In genomic region chr1:20589331-20590312, GRCh38 we compare ENCODE assay signal across 9 cellular contexts. TPM values are rescaled to one million over a fixed set of nuclear protein-coding genes. Genes with fewer than 3 reads are reported as not detected.
A peak's percentile ranks its signal among the peaks of the same experiment; 100 is the strongest.
DNase-seq lines count a peak whose midpoint lies in the region; ATAC-seq and TF ChIP-seq lines count a peak whose summit lies in the region.
"Had no signal": no experiment of that assay in that cellular context is flagged by ENCODE, and none has a peak within 500 bp of the region (broad histone marks: within the 10 kb centered on the region; RNA-seq: fewer than 3 reads in every experiment).

No MANE protein-coding gene starts in this region.

- in situ Hi-C loops in GM13977 (cut with MboI; ENCODE audit: low pct_unique_long_range_greater_than_20kb, low sequenced_read_pairs, unreplicated experiment): no loop called here

- H3K9me3 ChIP-seq in duodenal mucosa (ENCODE audit: control insufficient read depth in 1 of 2, low read length in 2 of 2): no peaks in the 10 kb centered on the region
- H3K9me3 ChIP-seq in upper lobe of right lung: no peaks in the 10 kb centered on the region

- H3K4me1 ChIP-seq in duodenal mucosa (ENCODE audit: control insufficient read depth in 1 of 2, insufficient read depth in 2 of 2, low read length in 2 of 2) (peaks cover 12 to 14% of the 10 kb centered on the region in 2 donors), upper lobe of right lung (peaks cover 16% of the 10 kb centered on the region)

- DNase-seq in NB4 (ENCODE audit: low read depth) (peak; percentile 48), lower leg skin (ENCODE audit: low spot score in 2 of 2) (no peak), upper lobe of right lung (peak; percentile 80), DMS79 (lab: John Stamatoyannopoulos, UW) (no peak), GM13977 (ENCODE audit: low spot score) (no peak)
- no peak for DNase-seq in stimulated activated CD4-positive, alpha-beta T cell treated with anti-CD3 and anti-CD28 coated beads, Interleukin-1b, Interleukin-23, amount 100 ng/mL, for 48 hours
- DNase-seq: activated B cell treated with CpG ODN at 0.5 μM for 24 hours; effector CD8-positive, alpha-beta T cell had no signal

- WGBS in lower leg skin, 2 donors: 8 to 10% methylated on average over 24 of the region's 24 CpGs

- H3K27me3 ChIP-seq in duodenal mucosa (ENCODE audit: control insufficient read depth in 1 of 2, insufficient read depth in 2 of 2, low read length in 2 of 2) (peaks cover 16 to 28% of the 10 kb centered on the region in 2 donors), upper lobe of right lung (peaks cover 35% of the 10 kb centered on the region)

- H3K9ac ChIP-seq in duodenal mucosa (ENCODE audit: low read depth in 1 of 2, low read length in 2 of 2): peak overlapping the region in 1 of 2 donors; percentile 22

- intact Hi-C loops in lower leg skin (cut with DNase I; ENCODE audit: low total_unique reads) (no loop called here), upper lobe of right lung (cut with DNase I) (no loop called here)

- H3K4me3 ChIP-seq in NB4 (ENCODE audit: low read depth, low read length): peak overlapping the region; percentile 21
- peak overlapping the region; percentile 46 for H3K4me3 ChIP-seq in duodenal mucosa (ENCODE audit: low read depth in 1 of 2, low read length in 2 of 2)
- H3K4me3 ChIP-seq in lower leg skin (ENCODE audit: low read depth, poor library complexity, severe bottlenecking): peak overlapping the region; percentile 13
- peak overlapping the region; percentile 29 for H3K4me3 ChIP-seq in upper lobe of right lung

- H3K27ac ChIP-seq in duodenal mucosa (ENCODE audit: low read depth, low read length) (no peak overlapping the region), upper lobe of right lung (peak overlapping the region; percentile 32)

- no peak for TF ChIP-seq CTCF in NB4 (IDR thresholded peaks at IDR 0.05; ENCODE audit: low read depth, low read length)
- TF ChIP-seq CTCF in lower leg skin (IDR thresholded peaks at IDR 0.05): no peak
- no peak for TF ChIP-seq CTCF in upper lobe of right lung (IDR thresholded peaks at IDR 0.05)
- TF ChIP-seq CTCF in GM13977 (IDR thresholded peaks at IDR 0.05; ENCODE audit: extremely low read depth, insufficient read depth, missing control alignments): no peak

- TF ChIP-seq POLR2A in NB4 (IDR thresholded peaks at IDR 0.05; ENCODE audit: extremely low read depth, insufficient read length) (no peak), lower leg skin (IDR thresholded peaks at IDR 0.05) (no peak)

- H3K36me3 ChIP-seq in duodenal mucosa (ENCODE audit: control insufficient read depth in 1 of 2, insufficient read depth in 2 of 2, low read length in 2 of 2) (no peaks in the 10 kb centered on the region), upper lobe of right lung (no peaks in the 10 kb centered on the region)

- ATAC-seq in upper lobe of right lung: peak; percentile 76

RNA-seq across cellular contexts. Expression of gene CDA, which starts 0.7 kb away (rescaled TPM):
- total RNA-seq in lower leg skin: 10 to 100 TPM in 3 of 4 donors, 1 to 10 TPM in 1; 5.3 to 24.1 (median 18.5) TPM
- 8.8 TPM for total RNA-seq in upper lobe of right lung
- total RNA-seq: activated B cell treated with CpG ODN at 0.5 μM for 24 hours had no signal

RNA-seq across cellular contexts. Expression of gene FAM43B, which starts 37.2 kb away (rescaled TPM):
- total RNA-seq in lower leg skin: under 1 TPM in 2 of 4 donors, not detected in 2; 0.15 to 0.62 TPM
- total RNA-seq in upper lobe of right lung: 0.20 TPM
- total RNA-seq: activated B cell treated with CpG ODN at 0.5 μM for 24 hours had no signal

RNA-seq across cellular contexts. Expression of gene PINK1, which starts 43.6 kb away (rescaled TPM):
- total RNA-seq in lower leg skin (100 to 1,000 TPM; 149 to 173 (median 161) TPM), upper lobe of right lung (62.5 TPM)

Comparison
In these comparisons a context has a peak if more than half of its experiments do, and no peak if none do; other contexts are left out.
1. DNase-seq: peak in NB4 (single experiment) and upper lobe of right lung (single experiment); none in lower leg skin (0 of 2), stimulated activated CD4-positive, alpha-beta T cell treated with anti-CD3 and anti-CD28 coated beads, Interleukin-1b, Interleukin-23, amount 100 ng/mL, for 48 hours (single experiment), DMS79 (single experiment) and GM13977 (single experiment).
2. Peak in every context shown above with its lines, with median percentiles within 50 percentile points of each other: H3K4me3 ChIP-seq.